1 cellular context compared by ENCODE assay signal in genomic region chr6:110886555-110887167, GRCh38.
TF ChIP-seq lines count a peak whose summit lies in the region.

No MANE protein-coding gene starts in this region.

TF ChIP-seq in HepG2, 621 proteins besides CTCF, POLR2A, EP300 and RAD21:
- TF ChIP-seq ZNF460 (CRISPR knock-in tag; IDR thresholded peaks at IDR 0.05; ENCODE audit: borderline replicate concordance) (peak; percentile 54; the same call in 1 of the 2 replicates), ZNF121 (CRISPR knock-in tag; IDR thresholded peaks at IDR 0.05) (peak; percentile 74), RBM22 (optimal IDR thresholded peaks at IDR 0.05; ENCODE audit: low read length) (peak; percentile 61), NR2F6 (IDR thresholded peaks at IDR 0.05) (peak; percentile 44; the same call in 1 of the 2 replicates), NR2F6 (CRISPR knock-in tag; IDR thresholded peaks at IDR 0.05) (peak; percentile 48; the same call in 1 of the 2 replicates), ZFP91 (CRISPR knock-in tag; IDR thresholded peaks at IDR 0.05; ENCODE audit: borderline replicate concordance) (no peak), NFATC3 (CRISPR knock-in tag; IDR thresholded peaks at IDR 0.05) (no peak), RARA (CRISPR knock-in tag; IDR thresholded peaks at IDR 0.05) (peak; percentile 31; the same call in 1 of the 2 replicates), NR2F1 (CRISPR knock-in tag; IDR thresholded peaks at IDR 0.05) (0 out of 4 replicates have a peak, but pooled peaks of 1 of the 2 experiments have one; percentile 19)
